1 cellular context compared by ENCODE assay signal in the genomic region with DNA sequence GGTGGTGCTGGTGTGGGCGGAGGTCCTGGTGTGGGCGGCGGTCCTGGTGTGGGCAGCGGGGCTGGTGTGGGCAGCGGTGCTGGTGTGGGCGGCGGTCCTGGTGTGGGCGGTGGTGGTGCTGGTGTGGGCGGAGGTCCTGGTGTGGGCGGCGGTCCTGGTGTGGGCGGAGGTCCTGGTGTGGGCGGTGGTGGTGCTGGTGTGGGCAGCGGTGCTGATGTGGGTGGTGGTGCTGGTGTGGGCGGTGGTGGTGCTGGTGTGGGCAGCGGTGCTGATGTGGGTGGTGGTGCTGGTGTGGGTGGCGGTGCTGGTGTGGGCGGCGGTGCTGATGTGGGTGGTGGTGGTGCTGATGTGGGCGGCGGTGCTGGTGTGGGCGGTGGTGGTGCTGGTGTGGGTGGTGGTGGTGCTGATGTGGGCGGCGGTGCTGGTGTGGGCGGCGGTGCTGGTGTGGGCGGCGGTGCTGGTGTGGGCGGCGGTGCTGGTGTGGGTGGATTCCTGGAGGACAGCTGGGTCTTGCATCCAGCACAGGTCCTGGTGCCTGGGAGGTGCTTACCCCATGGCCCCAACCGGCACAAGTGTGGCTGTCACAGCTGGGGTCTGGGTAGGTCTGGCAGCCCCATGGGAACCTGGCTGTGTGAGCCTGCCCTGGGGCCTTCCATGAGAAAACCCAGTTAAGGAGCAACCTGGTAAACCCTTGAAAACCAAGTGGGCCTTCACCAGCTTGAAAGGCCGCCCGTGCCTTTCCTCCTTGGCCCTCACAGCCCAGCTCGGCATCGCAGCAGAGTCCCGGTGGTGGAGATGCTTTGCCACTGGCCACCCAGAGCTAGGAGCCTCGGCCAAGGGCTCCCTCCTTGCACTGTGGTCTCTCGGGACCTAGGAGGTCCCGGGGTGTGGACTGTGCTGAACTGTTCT.
A peak's percentile ranks its signal among the peaks of the same experiment; 100 is the strongest.
TF ChIP-seq lines count a peak whose summit lies in the region.

No MANE protein-coding gene starts in this region.

TF ChIP-seq in K562, 482 proteins besides CTCF, POLR2A, EP300 and RAD21:
- peak; percentile 98 for TF ChIP-seq ZNF282 (CRISPR knock-in tag; IDR thresholded peaks at IDR 0.05)
- peak; percentile 47; the same call in 1 of the 2 replicates for TF ChIP-seq EGR1 (conservative IDR thresholded peaks at IDR 0.05)
- TF ChIP-seq RBM22 (IDR thresholded peaks at IDR 0.05; ENCODE audit: low read depth, low read length, poor library complexity, severe bottlenecking): peak; percentile 99
